ENCODE assay signal across 15 cellular contexts in the genomic region with DNA sequence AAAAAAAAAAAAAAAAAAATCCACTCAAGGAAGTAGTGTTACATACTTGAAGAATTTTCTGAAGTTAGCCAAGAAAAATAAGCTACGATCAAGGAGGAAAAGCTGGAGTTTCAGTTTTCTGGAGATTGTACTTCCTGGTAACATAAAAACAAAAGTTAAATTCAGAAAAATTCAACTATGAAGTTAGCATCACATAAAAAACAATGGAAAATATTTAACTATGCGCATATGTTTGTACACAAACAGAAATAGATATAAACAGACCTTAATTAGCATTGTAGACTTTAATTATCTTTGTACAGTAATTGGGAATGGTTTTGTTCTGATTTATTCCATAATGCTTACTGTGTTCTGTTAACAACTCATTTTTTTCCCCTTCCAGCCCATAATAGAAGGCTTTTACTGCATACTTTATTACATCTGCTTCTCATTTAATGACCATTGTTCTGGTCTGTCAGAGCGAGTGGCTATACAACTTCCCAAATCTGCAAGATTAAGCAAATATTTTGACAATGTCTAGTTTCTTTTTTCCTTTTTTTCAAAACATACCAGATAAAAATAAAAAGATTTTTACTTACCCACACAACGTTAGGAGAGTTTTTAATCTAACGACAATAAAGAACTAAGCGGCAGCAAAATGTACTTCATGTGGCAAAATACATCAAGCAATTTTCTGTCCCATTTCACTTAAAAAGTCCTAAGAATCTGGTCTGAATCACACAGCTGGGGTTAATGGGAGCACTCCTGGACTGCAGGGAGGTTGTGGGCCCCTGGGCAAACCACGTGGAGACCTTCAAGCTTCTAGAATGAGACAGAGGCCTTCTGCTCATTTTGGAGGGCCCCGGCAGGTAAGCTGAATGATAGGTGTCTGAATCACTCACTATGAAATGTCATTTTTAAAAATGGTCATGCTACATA.
DNase-seq lines count a peak whose midpoint lies in the region; ATAC-seq and TF ChIP-seq lines count a peak whose summit lies in the region.
"Had no signal": no experiment of that assay in that cellular context is flagged by ENCODE, and none has a peak within 500 bp of the region (broad histone marks: within the 10 kb centered on the region; RNA-seq: fewer than 3 reads in every experiment).

No MANE protein-coding gene starts in this region.

- ATAC-seq in heart left ventricle (peak in 2 of 4 donors; percentile 57 to 64), psoas muscle (no peak), GM21367 (IDR thresholded peaks at IDR 0.05; ENCODE audit: unreplicated experiment) (no peak)

- H3K27ac Mint-ChIP-seq in CD14-positive monocyte, result no peak overlapping the region
- H3K27ac Mint-ChIP-seq: activated naive CD4-positive, alpha-beta T cell treated with anti-CD3 and anti-CD28 coated beads for 36 hours had no signal

- H3K27ac ChIP-seq in ascending aorta (peak overlapping the region; percentile 74 to 81), heart left ventricle (peak overlapping the region in 11 of 12 donors; percentile 28 to 81 (median 58)), psoas muscle (peak overlapping the region; percentile 78)
- H3K27ac ChIP-seq: BLaER1 had no signal

- H3K36me3 ChIP-seq in ascending aorta (no peaks in the 10 kb centered on the region), heart left ventricle (no peaks in the 10 kb centered on the region), psoas muscle (ENCODE audit: insufficient read depth in 1 of 2, low read depth in 1 of 2) (no peaks in the 10 kb centered on the region)
- H3K36me3 ChIP-seq: BLaER1 had no signal

- TF ChIP-seq CTCF in AG10803 (conservative IDR thresholded peaks at IDR 0.05; ENCODE audit: low read length) (no peak), ascending aorta (IDR thresholded peaks at IDR 0.05) (no peak), heart left ventricle (IDR thresholded peaks at IDR 0.05) (no peak), psoas muscle (IDR thresholded peaks at IDR 0.05) (no peak), CD14-positive monocyte (IDR thresholded peaks at IDR 0.05) (no peak)

- H3K4me1 ChIP-seq in ascending aorta, result peaks cover 9 to 22% of the 10 kb centered on the region in 2 donors
- H3K4me1 ChIP-seq in heart left ventricle, result peaks cover 6 to 70% (median 31%) of the 10 kb centered on the region in 12 donors
- peaks cover 54% of the 10 kb centered on the region for H3K4me1 ChIP-seq in psoas muscle
- H3K4me1 ChIP-seq: BLaER1 had no signal

- H3K36me3 Mint-ChIP-seq in CD14-positive monocyte, result no peaks in the 10 kb centered on the region

- H3K4me3 ChIP-seq in AG10803 (ENCODE audit: low read length) (no peak overlapping the region; the same call in 1 of the 2 replicates), ascending aorta (peak overlapping the region in 1 of 2 donors; percentile 19), heart left ventricle (peak overlapping the region in 3 of 12 donors; percentile 2 to 22 (median 8)), psoas muscle (peak overlapping the region; percentile 33)
- H3K4me3 ChIP-seq: BLaER1 had no signal

- H3K9me3 Mint-ChIP-seq in CD14-positive monocyte, result no peaks in the 10 kb centered on the region
- H3K9me3 Mint-ChIP-seq: activated naive CD4-positive, alpha-beta T cell treated with anti-CD3 and anti-CD28 coated beads for 36 hours; neural crest cell had no signal

- WGBS in heart left ventricle, 4 donors, result 57 to 64% (median 59%) methylated on average over 8 of the region's 8 CpGs
- WGBS in psoas muscle, 3 donors, result 69 to 70% (median 69%) methylated on average over 8 of the region's 8 CpGs

- no peak for TF ChIP-seq POLR2A in heart left ventricle (IDR thresholded peaks at IDR 0.05)

- DNase-seq in AG10803 (ENCODE audit: low read depth) (peak; percentile 85), ascending aorta (ENCODE audit: low spot score in 2 of 2) (no peak), heart left ventricle (no peak), psoas muscle (no peak), NCI-H345 (lab: John Stamatoyannopoulos, UW) (no peak), CD14-positive monocyte (ENCODE audit: low spot score) (no peak), NCI-H2171 (lab: John Stamatoyannopoulos, UW) (no peak)
- DNase-seq: activated CD4-positive, alpha-beta T cell treated with anti-CD3 and anti-CD28 coated beads, Interleukin-2, amount 50 U/mL, for 4 hours; activated naive CD4-positive, alpha-beta T cell treated with anti-CD3 and anti-CD28 coated beads for 36 hours; GF-D8; NCI-H1105 treated with DMSO at 0.1 percent for 48 hours; stimulated activated CD4-positive, alpha-beta T cell treated with anti-CD3 and anti-CD28 coated beads, Interleukin-1b, Interleukin-23, amount 100 ng/mL, for 48 hours had no signal

- H3K4me3 Mint-ChIP-seq in CD14-positive monocyte, result no peak overlapping the region
- H3K4me3 Mint-ChIP-seq: activated naive CD4-positive, alpha-beta T cell treated with anti-CD3 and anti-CD28 coated beads for 36 hours; neural crest cell had no signal

- H3K27me3 ChIP-seq in ascending aorta, result no peaks in the 10 kb centered on the region
- H3K27me3 ChIP-seq in heart left ventricle, result no peaks in the 10 kb centered on the region
- H3K27me3 ChIP-seq in psoas muscle (ENCODE audit: insufficient read depth in 3 of 3, low read length in 2 of 3), result no peaks in the 10 kb centered on the region
- H3K27me3 ChIP-seq: BLaER1 had no signal

- intact Hi-C loops in ascending aorta (cut with DNase I) (loop anchor here (5.0 kb wide), 2 partner anchors 93 to 443 kb away; no protein-coding TSS in a partner anchor), heart left ventricle (cut with DNase I) (loop anchor here in 2 of 10 donors (5.0 to 10.0 kb wide), 2 partner anchors 100 to 443 kb away; no protein-coding TSS in a partner anchor), psoas muscle (cut with DNase I) (no loop called here), CD14-positive monocyte (cut with micrococcal nuclease) (no loop called here)

- H3K4me1 Mint-ChIP-seq in CD14-positive monocyte, result peaks cover 14% of the 10 kb centered on the region

- peaks cover 0 to 2% (median 2%) of the 10 kb centered on the region in 3 donors for H3K27me3 Mint-ChIP-seq in CD14-positive monocyte (ENCODE audit: low read depth in 3 of 3)

- H3K9me3 ChIP-seq in ascending aorta, result no peaks in the 10 kb centered on the region
- no peaks in the 10 kb centered on the region for H3K9me3 ChIP-seq in heart left ventricle
- H3K9me3 ChIP-seq in psoas muscle, result no peaks in the 10 kb centered on the region
- H3K9me3 ChIP-seq: BLaER1 had no signal
